Comparison of ENCODE assay signal across 19 cellular contexts in the genomic region with DNA sequence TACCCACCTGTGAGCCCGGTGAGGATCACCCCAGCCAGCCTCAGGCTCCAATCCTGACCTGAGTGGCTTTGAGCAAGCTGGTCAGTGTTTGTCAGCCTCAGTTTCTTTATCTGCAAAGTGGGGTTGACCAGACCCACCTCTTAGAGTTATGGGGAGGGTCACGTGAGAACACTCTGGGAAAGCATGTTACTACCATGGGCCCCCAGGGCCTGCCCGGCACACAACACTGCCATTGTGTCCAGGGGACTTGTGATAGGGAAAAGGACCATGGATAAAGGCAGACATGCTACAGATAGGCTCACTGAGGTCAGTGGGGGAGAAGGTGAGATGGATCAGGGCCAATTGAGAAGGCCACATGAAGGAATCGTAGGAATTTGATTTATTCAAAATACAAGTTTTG. TPM values are rescaled to one million over a fixed set of nuclear protein-coding genes. Genes with fewer than 3 reads are reported as not detected.
DNase-seq lines count a peak whose midpoint lies in the region; ATAC-seq, FAIRE-seq and TF ChIP-seq lines count a peak whose summit lies in the region.
"Had no signal": no experiment of that assay in that cellular context is flagged by ENCODE, and none has a peak within 500 bp of the region (broad histone marks: within the 10 kb centered on the region; RNA-seq: fewer than 3 reads in every experiment).

No MANE protein-coding gene starts in this region.

- H3K23ac ChIP-seq in neuronal stem cell (ENCODE audit: low read depth, low read length, poor library complexity) = no peak overlapping the region

- no peak overlapping the region for H2BK120ac ChIP-seq in neuronal stem cell (ENCODE audit: low read depth, low read length)

- WGBS in neuronal stem cell (ENCODE audit: extremely low coverage in 2 of 2, insufficient read length in 2 of 2, insufficient replicate concordance in 1 of 2), 2 donors = no CpG with 5 or more reads among the region's 4 CpGs

- H3K4me1 ChIP-seq in neuronal stem cell (ENCODE audit: control insufficient read depth in 2 of 2, insufficient read depth in 1 of 2, low read depth in 1 of 2, low read length in 2 of 2) = peaks cover 8 to 21% of the 10 kb centered on the region in 2 donors

- no peak overlapping the region for H3K4ac ChIP-seq in neuronal stem cell (ENCODE audit: low read length)

- ATAC-seq in natural killer cell = no peak
- ATAC-seq in natural killer cell treated with Interleukin-12 subunit alpha and Interleukin-12 subunit beta and Interleukin-15 and Interleukin-18, amount 100 ng/mL, for 72 hours = no peak
- no peak for ATAC-seq in HG03045 (IDR thresholded peaks at IDR 0.05; ENCODE audit: unreplicated experiment)
- ATAC-seq: body of pancreas, K562, SK-N-SH treated with all-trans-retinoic acid at 6 μM for 48 hours had no signal

- no peaks in the 10 kb centered on the region for H3K36me3 Mint-ChIP-seq in natural killer cell
- no peaks in the 10 kb centered on the region for H3K36me3 Mint-ChIP-seq in natural killer cell treated with Interleukin-12 subunit alpha and Interleukin-12 subunit beta and Interleukin-15 and Interleukin-18, amount 100 ng/mL, for 72 hours

- intact Hi-C loops in natural killer cell (cut with micrococcal nuclease) = no loop called here

- H3K4me3 Mint-ChIP-seq in natural killer cell = no peak overlapping the region
- H3K4me3 Mint-ChIP-seq in natural killer cell treated with Interleukin-12 subunit alpha and Interleukin-12 subunit beta and Interleukin-15 and Interleukin-18, amount 100 ng/mL, for 72 hours = no peak overlapping the region

- H2BK5ac ChIP-seq in neuronal stem cell (ENCODE audit: low read length) = no peak overlapping the region

- H2BK15ac ChIP-seq in neuronal stem cell (ENCODE audit: low read length) = no peak overlapping the region

- no peak overlapping the region for H2AK5ac ChIP-seq in neuronal stem cell (ENCODE audit: low read depth, low read length)

- no peak for DNase-seq in natural killer cell
- no peak for DNase-seq in natural killer cell treated with Interleukin-12 subunit alpha and Interleukin-12 subunit beta and Interleukin-15 and Interleukin-18, amount 100 ng/mL, for 72 hours (ENCODE audit: low spot score)
- DNase-seq in bronchial epithelial cell (ENCODE audit: low read depth) = no peak
- no peak for DNase-seq in neuronal stem cell (ENCODE audit: low spot score)
- DNase-seq in NK-92 (lab: John Stamatoyannopoulos, UW; ENCODE audit: unreplicated experiment) = no peak
- no peak for DNase-seq in DMS 273 treated with DMSO at 0.1 percent for 48 hours (lab: John Stamatoyannopoulos, UW)
- DNase-seq: activated CD4-positive, CD25-positive, alpha-beta regulatory T cell treated with anti-CD3 and anti-CD28 coated beads, Interleukin-2, amount 50 U/mL, for 72 hours; activated gamma-delta T cell; body of pancreas; NCI-H1694 treated with DMSO at 0.1 percent for 48 hours; NCI-H226; NK-92 treated with Interleukin-12 subunit alpha and Interleukin-12 subunit beta, amount 100 ng/mL, for 24 hours; substantia nigra; T1000 had no signal

- no peak overlapping the region for H4K91ac ChIP-seq in neuronal stem cell (ENCODE audit: low read depth, low read length, poor library complexity)

- H3K9me3 ChIP-seq in neuronal stem cell (replicated peaks in 1 of 2; ENCODE audit: control insufficient read depth in 2 of 2, insufficient read depth in 1 of 2, low read depth in 1 of 2, low read length in 2 of 2) = no peaks in the 10 kb centered on the region
- H3K9me3 ChIP-seq: body of pancreas had no signal

- H3K27ac Mint-ChIP-seq in natural killer cell = peak overlapping the region; percentile 31 to 48
- H3K27ac Mint-ChIP-seq in natural killer cell treated with Interleukin-12 subunit alpha and Interleukin-12 subunit beta and Interleukin-15 and Interleukin-18, amount 100 ng/mL, for 72 hours = peak overlapping the region in 1 of 2 donors; percentile 67

- H3K14ac ChIP-seq in neuronal stem cell (ENCODE audit: low read length) = no peak overlapping the region

- H3K4me3 ChIP-seq in bronchial epithelial cell (ENCODE audit: low read depth, low read length) (no peak overlapping the region), neuronal stem cell (ENCODE audit: low read length in 2 of 2) (no peak overlapping the region)
- H3K4me3 ChIP-seq: body of pancreas, K562 had no signal

- H3K79me1 ChIP-seq in neuronal stem cell (ENCODE audit: low read depth, low read length) = no peaks in the 10 kb centered on the region

- TF ChIP-seq CTCF in natural killer cell (IDR thresholded peaks at IDR 0.05) (no peak), bronchial epithelial cell (IDR thresholded peaks at IDR 0.05; ENCODE audit: insufficient read depth, low read length, severe bottlenecking) (no peak)

- H3K4me2 ChIP-seq in neuronal stem cell (ENCODE audit: insufficient read depth, low read length, poor library complexity, severe bottlenecking) = no peak overlapping the region

- no peak overlapping the region for H4K8ac ChIP-seq in neuronal stem cell (ENCODE audit: low read depth, low read length)

- peaks cover 51 to 54% of the 10 kb centered on the region in 2 donors for H3K4me1 Mint-ChIP-seq in natural killer cell
- peaks cover 45 to 52% of the 10 kb centered on the region in 2 donors for H3K4me1 Mint-ChIP-seq in natural killer cell treated with Interleukin-12 subunit alpha and Interleukin-12 subunit beta and Interleukin-15 and Interleukin-18, amount 100 ng/mL, for 72 hours (ENCODE audit: low read depth in 2 of 2)

- H3K27me3 ChIP-seq in bronchial epithelial cell (ENCODE audit: control insufficient read depth, insufficient read depth, low read length) = no peaks in the 10 kb centered on the region
- no peaks in the 10 kb centered on the region for H3K27me3 ChIP-seq in neuronal stem cell (ENCODE audit: control insufficient read depth in 3 of 3, insufficient read depth in 3 of 3, low read depth in 1 of 3, low read length in 3 of 3)
- H3K27me3 ChIP-seq: body of pancreas had no signal

- no peak overlapping the region for H2BK12ac ChIP-seq in neuronal stem cell (ENCODE audit: low read length)

- no peak overlapping the region for H3K9ac ChIP-seq in neuronal stem cell (ENCODE audit: low read depth, low read length, poor library complexity)

- no peaks in the 10 kb centered on the region for H3K27me3 Mint-ChIP-seq in natural killer cell (ENCODE audit: low read depth in 2 of 2)
- H3K27me3 Mint-ChIP-seq in natural killer cell treated with Interleukin-12 subunit alpha and Interleukin-12 subunit beta and Interleukin-15 and Interleukin-18, amount 100 ng/mL, for 72 hours = no peaks in the 10 kb centered on the region

- H3K18ac ChIP-seq in neuronal stem cell (ENCODE audit: low read length) = peak overlapping the region; percentile 15

- no peaks in the 10 kb centered on the region for H3K9me3 Mint-ChIP-seq in natural killer cell
- no peaks in the 10 kb centered on the region for H3K9me3 Mint-ChIP-seq in natural killer cell treated with Interleukin-12 subunit alpha and Interleukin-12 subunit beta and Interleukin-15 and Interleukin-18, amount 100 ng/mL, for 72 hours

- H2AFZ ChIP-seq in neuronal stem cell (ENCODE audit: low read length) = no peak overlapping the region

- H3K27ac ChIP-seq in neuronal stem cell (replicated peaks; ENCODE audit: low read length) = no peak overlapping the region
- H3K27ac ChIP-seq: body of pancreas had no signal

- FAIRE-seq in bronchial epithelial cell (lab: Jason Lieb, UNC) = peak; percentile 43
- FAIRE-seq: frontal cortex, K562, RCC 7860 had no signal

- H3K36me3 ChIP-seq in bronchial epithelial cell (ENCODE audit: control insufficient read depth, insufficient read depth, low read length) (peaks cover 5% of the 10 kb centered on the region), neuronal stem cell (replicated peaks in 1 of 2; ENCODE audit: control insufficient read depth in 2 of 2, insufficient read depth in 2 of 2, low read length in 2 of 2) (peaks cover 15 to 21% of the 10 kb centered on the region in 2 donors)

RNA-seq across cellular contexts. Expression of a gene that starts 32.1 kb away (rescaled TPM):
- total RNA-seq in natural killer cell (1 to 10 TPM in 2 of 3 donors, under 1 TPM in 1; 0.75 to 1.7 (median 1.5) TPM), bronchial epithelial cell (under 0.01 and 0.13 TPM in 2 replicates)
- total RNA-seq in natural killer cell treated with Interleukin-12 subunit alpha and Interleukin-12 subunit beta and Interleukin-15 and Interleukin-18, amount 100 ng/mL, for 72 hours = 1 to 10 TPM; 2.4 to 2.7 TPM
- 0.25 TPM for polyA plus RNA-seq in neuronal stem cell (2013, experiment 1 of 2)
- polyA plus RNA-seq in neuronal stem cell (2013, experiment 2 of 2) = 0.18 TPM
